In genomic region chr7:66088861-66089838, GRCh38 we compare ENCODE assay signal across 24 cellular contexts. TPM values are rescaled to one million over a fixed set of nuclear protein-coding genes. Genes with fewer than 3 reads are reported as not detected.
DNase-seq lines count a peak whose midpoint lies in the region; ATAC-seq, FAIRE-seq and TF ChIP-seq lines count a peak whose summit lies in the region.
"Had no signal": no experiment of that assay in that cellular context is flagged by ENCODE, and none has a peak within 500 bp of the region (broad histone marks: within the 10 kb centered on the region; RNA-seq: fewer than 3 reads in every experiment).

No MANE protein-coding gene starts in this region.

- no peaks in the 10 kb centered on the region for H3K27me3 Mint-ChIP-seq in stimulated activated naive CD8-positive, alpha-beta T cell treated with anti-CD3 and anti-CD28 coated beads, Interleukin-15, amount 100 ng/mL, for 72 hours
- no peaks in the 10 kb centered on the region for H3K27me3 Mint-ChIP-seq in osteocyte (ENCODE audit: unreplicated experiment)
- H3K27me3 Mint-ChIP-seq: CD8-positive, alpha-beta memory T cell had no signal

- peak; percentile 36 for ATAC-seq in stimulated activated naive CD8-positive, alpha-beta T cell treated with anti-CD3 and anti-CD28 coated beads, Interleukin-15, amount 100 ng/mL, for 72 hours
- ATAC-seq in stimulated activated naive CD8-positive, alpha-beta T cell treated with anti-CD3 and anti-CD28 coated beads, Interleukin-15, Interleukin-2, amounts not matched to agents 100 U/mL and 50 U/mL, for 24 hours: no peak
- ATAC-seq in esophagus mucosa (peak; percentile 47), right lobe of liver (peak; percentile 7 to 29 (median 20))

- no peak for DNase-seq in stimulated activated naive CD8-positive, alpha-beta T cell treated with anti-CD3 and anti-CD28 coated beads, Interleukin-15, amount 100 ng/mL, for 72 hours
- DNase-seq in stimulated activated naive CD8-positive, alpha-beta T cell treated with anti-CD3 and anti-CD28 coated beads, Interleukin-15, Interleukin-2, amounts not matched to agents 100 U/mL and 50 U/mL, for 24 hours: no peak
- DNase-seq in right lobe of liver: no peak
- no peak for DNase-seq in stimulated activated CD4-positive, alpha-beta T cell treated with anti-CD3 and anti-CD28 coated beads, Interleukin-4, amount 100 ng/mL, for 1 hour
- no peak for DNase-seq in NCI-H510A treated with DMSO at 0.1 percent for 48 hours (lab: John Stamatoyannopoulos, UW)
- no peak for DNase-seq in H54 (ENCODE audit: insufficient read length, low spot score)
- no peak for DNase-seq in osteocyte (ENCODE audit: extremely low spot score, unreplicated experiment)
- DNase-seq: 8988T; Calu3; CD8-positive, alpha-beta memory T cell; DMS153; GOT3; KG1; NCI-H1092 treated with DMSO at 0.1 percent for 48 hours; NCI-H146; NCI-H2029 treated with DMSO at 0.1 percent for 48 hours; NCI-H2171 treated with DMSO at 0.1 percent for 48 hours; NCI-H526; Right ventricle myocardium superior had no signal

- no peak overlapping the region for H3K4me3 ChIP-seq in right lobe of liver

- H3K4me1 Mint-ChIP-seq in stimulated activated naive CD8-positive, alpha-beta T cell treated with anti-CD3 and anti-CD28 coated beads, Interleukin-15, amount 100 ng/mL, for 72 hours: no peaks in the 10 kb centered on the region
- H3K4me1 Mint-ChIP-seq in osteocyte (ENCODE audit: unreplicated experiment): no peaks in the 10 kb centered on the region
- H3K4me1 Mint-ChIP-seq: CD8-positive, alpha-beta memory T cell had no signal

- H3K4me1 ChIP-seq in right lobe of liver: no peaks in the 10 kb centered on the region

- no peaks in the 10 kb centered on the region for H3K9me3 ChIP-seq in right lobe of liver

- no peak for TF ChIP-seq CTCF in right lobe of liver (IDR thresholded peaks at IDR 0.05)
- no peak for TF ChIP-seq CTCF in osteocyte (IDR thresholded peaks at IDR 0.05)

- no peak overlapping the region for H3K27ac ChIP-seq in right lobe of liver
- H3K27ac ChIP-seq: C4-2B, HL-60 had no signal

- H3K27me3 ChIP-seq in right lobe of liver: no peaks in the 10 kb centered on the region

- WGBS in right lobe of liver (ENCODE audit: insufficient coverage, low coverage, low lambda C conversion rate, missing lambda C conversion rate): 66% methylated on average over 4 of the region's 32 CpGs

- H3K9me3 Mint-ChIP-seq in stimulated activated naive CD8-positive, alpha-beta T cell treated with anti-CD3 and anti-CD28 coated beads, Interleukin-15, amount 100 ng/mL, for 72 hours: no peaks in the 10 kb centered on the region
- no peaks in the 10 kb centered on the region for H3K9me3 Mint-ChIP-seq in osteocyte (ENCODE audit: unreplicated experiment)
- H3K9me3 Mint-ChIP-seq: CD8-positive, alpha-beta memory T cell had no signal

- intact Hi-C loops in right lobe of liver (cut with DNase I): no loop called here

- no peaks in the 10 kb centered on the region for H3K36me3 Mint-ChIP-seq in osteocyte (ENCODE audit: unreplicated experiment)

- no peak overlapping the region for H3K27ac Mint-ChIP-seq in stimulated activated naive CD8-positive, alpha-beta T cell treated with anti-CD3 and anti-CD28 coated beads, Interleukin-15, amount 100 ng/mL, for 72 hours
- no peak overlapping the region for H3K27ac Mint-ChIP-seq in osteocyte (ENCODE audit: unreplicated experiment)

- FAIRE-seq in H54 (lab: Jason Lieb, UNC): no peak
- FAIRE-seq: GM12891, RCC 7860 had no signal

- TF ChIP-seq POLR2A in right lobe of liver (IDR thresholded peaks at IDR 0.05): no peak
- TF ChIP-seq POLR2A in H54 (IDR thresholded peaks at IDR 0.05; ENCODE audit: low read depth, low read length): no peak

- no peak overlapping the region for H3K4me3 Mint-ChIP-seq in stimulated activated naive CD8-positive, alpha-beta T cell treated with anti-CD3 and anti-CD28 coated beads, Interleukin-15, amount 100 ng/mL, for 72 hours
- no peak overlapping the region for H3K4me3 Mint-ChIP-seq in osteocyte (ENCODE audit: unreplicated experiment)

- peaks cover 0 to 96% (median 39%) of the 10 kb centered on the region in 4 donors for H3K36me3 ChIP-seq in right lobe of liver

RNA-seq across cellular contexts. Expression of gene ASL, which starts 13.5 kb away (rescaled TPM):
- total RNA-seq in esophagus mucosa (29.7 TPM), right lobe of liver (100 to 1,000 TPM; 161 to 356 (median 220) TPM), osteocyte (23.3 and 23.5 TPM in 2 replicates)

RNA-seq across cellular contexts. Expression of gene CRCP, which starts 25.5 kb away (rescaled TPM):
- total RNA-seq in esophagus mucosa (21.3 TPM), right lobe of liver (10 to 100 TPM; 17.2 to 38.0 (median 24.4) TPM), osteocyte (25.8 and 26.5 TPM in 2 replicates)
